In the genomic region with DNA sequence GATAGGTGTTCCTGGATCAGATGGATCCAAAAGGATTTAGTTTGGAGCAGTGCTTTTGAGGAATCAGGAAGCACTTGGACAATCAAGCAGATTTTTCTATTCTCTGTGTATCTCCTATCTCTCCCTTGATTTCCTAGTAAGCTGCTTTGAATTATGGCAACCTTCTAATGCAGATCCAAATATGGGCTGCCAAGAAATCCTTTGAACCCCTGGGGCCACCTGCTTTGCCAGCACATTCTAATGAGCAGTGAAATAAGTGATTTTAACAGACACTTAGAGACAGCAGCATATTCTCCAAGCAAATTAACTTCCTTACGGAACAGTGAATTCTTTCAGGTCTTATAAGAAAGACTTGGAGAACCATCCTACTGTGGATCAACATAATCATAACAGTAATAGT, we compare ENCODE assay signal across 23 cellular contexts.
DNase-seq lines count a peak whose midpoint lies in the region; ATAC-seq, FAIRE-seq and TF ChIP-seq lines count a peak whose summit lies in the region.
"Had no signal": no experiment of that assay in that cellular context is flagged by ENCODE, and none has a peak within 500 bp of the region (broad histone marks: within the 10 kb centered on the region; RNA-seq: fewer than 3 reads in every experiment).

No MANE protein-coding gene starts in this region.

- H3K18ac ChIP-seq in H1 (ENCODE audit: extremely low read depth, low read length): no peak overlapping the region

- H4K91ac ChIP-seq in H1 (replicated peaks; ENCODE audit: insufficient read length, low read length): no peak overlapping the region

- no peak for TF ChIP-seq EP300 in H1 (IDR thresholded peaks at IDR 0.05; ENCODE audit: borderline replicate concordance in 1 of 2, low read depth in 2 of 2, low read length in 2 of 2)

- no peak overlapping the region for H2BK5ac ChIP-seq in H1 (ENCODE audit: low read depth, low read length)

- H2BK12ac ChIP-seq in H1 (ENCODE audit: low read depth, low read length): no peak overlapping the region

- no peak for ATAC-seq in GM23338
- ATAC-seq: CD8-positive, alpha-beta T cell; GM12878 had no signal

- H3K23ac ChIP-seq in H1 (ENCODE audit: insufficient read length): no peak overlapping the region

- H3K4me3 Mint-ChIP-seq in GM23338: no peak overlapping the region
- H3K4me3 Mint-ChIP-seq: B cell; CD4-positive, alpha-beta T cell; CD8-positive, alpha-beta T cell had no signal

- no peaks in the 10 kb centered on the region for H3K36me3 Mint-ChIP-seq in GM23338 (ENCODE audit: low read depth)

- H3K9me2 ChIP-seq in GM23338 (ENCODE audit: insufficient read depth): no peaks in the 10 kb centered on the region

- H3K23me2 ChIP-seq in H1 (ENCODE audit: low read depth, low read length): no peaks in the 10 kb centered on the region

- no peak overlapping the region for H4K5ac ChIP-seq in H1 (ENCODE audit: insufficient read length, low read depth, low read length)

- WGBS in H1 (ENCODE audit: extremely low coverage in 1 of 2, insufficient coverage in 1 of 2, insufficient read length in 1 of 2, insufficient replicate concordance in 2 of 2, low coverage in 1 of 2, low lambda C conversion rate in 2 of 2, missing lambda C conversion rate in 1 of 2), 2 experiments: 94% methylated on average over 1 of the region's 1 CpG; no CpG with 5 or more reads in 1 of the 2 experiments

- no peak overlapping the region for H3K14ac ChIP-seq in H1 (ENCODE audit: insufficient read length)

- H2AK5ac ChIP-seq in H1 (ENCODE audit: low read depth, low read length): no peak overlapping the region

- no peak overlapping the region for H2BK15ac ChIP-seq in H1 (ENCODE audit: low read length)

- H4K20me1 ChIP-seq in GM23338 (replicated peaks; ENCODE audit: insufficient read depth): no peaks in the 10 kb centered on the region
- no peaks in the 10 kb centered on the region for H4K20me1 ChIP-seq in H1 (replicated peaks in 1 of 2; ENCODE audit: control insufficient read depth in 1 of 2, insufficient read depth in 2 of 2, low read length in 2 of 2)
- H4K20me1 ChIP-seq: BLaER1 treated with 17β-estradiol and CSF1 and Interleukin-3, amounts not matched to agents 10 nM and 100 nM had no signal

- in situ Hi-C loops in ACHN (cut with HindIII; ENCODE audit: low pct_ligation_motif_present, low pct_unique_long_range_greater_than_20kb, low sequenced_read_pairs): no loop called here

- H3K4me1 ChIP-seq in GM23338 (ENCODE audit: insufficient read depth) (no peaks in the 10 kb centered on the region; the same call in 1 of the 2 replicates), H1 (replicated peaks in 1 of 4; ENCODE audit: control insufficient read depth in 3 of 4, insufficient read depth in 4 of 4, low read length in 3 of 4) (no peaks in the 10 kb centered on the region)
- H3K4me1 ChIP-seq: BLaER1 treated with 17β-estradiol and CSF1 and Interleukin-3, amounts not matched to agents 10 nM and 100 nM; Caco-2 had no signal

- no peak overlapping the region for H2BK20ac ChIP-seq in H1 (ENCODE audit: low read length)

- no peak for TF ChIP-seq CTCF in D721Med (IDR thresholded peaks at IDR 0.05; ENCODE audit: insufficient read depth, missing control alignments)
- TF ChIP-seq CTCF in GM23338 (conservative IDR thresholded peaks at IDR 0.05; ENCODE audit: low read depth in 2 of 2): no peak
- no peak for TF ChIP-seq CTCF in H1 (IDR thresholded peaks at IDR 0.05; ENCODE audit: control extremely low read depth in 1 of 3, insufficient read depth in 1 of 3, low read depth in 1 of 3, low read length in 3 of 3)

- TF ChIP-seq POLR2A in H1 (IDR thresholded peaks at IDR 0.05; ENCODE audit: control extremely low read depth in 1 of 2, low read depth in 2 of 2, low read length in 2 of 2): no peak

- H3K36me3 ChIP-seq in GM23338 (ENCODE audit: insufficient read depth): no peaks in the 10 kb centered on the region
- no peaks in the 10 kb centered on the region for H3K36me3 ChIP-seq in H1 (ENCODE audit: control insufficient read depth in 2 of 4, insufficient read depth in 4 of 4, low read length in 3 of 4)

- FAIRE-seq in D721Med (lab: Jason Lieb, UNC): peak; percentile 6
- no peak for FAIRE-seq in H1 (lab: Jason Lieb, UNC)
- FAIRE-seq: A204.1, GM12878, GM12892, GM18507 had no signal

- H3K79me1 ChIP-seq in H1 (ENCODE audit: low read depth, low read length): no peaks in the 10 kb centered on the region

- TF ChIP-seq RAD21 in H1 (IDR thresholded peaks at IDR 0.05 in 1 of 2, conservative IDR thresholded peaks at IDR 0.05 in 1 of 2; ENCODE audit: low read depth in 2 of 2, low read length in 2 of 2): no peak

- no peak overlapping the region for H2BK120ac ChIP-seq in H1 (replicated peaks; ENCODE audit: low read depth, low read length)

- H3K9ac ChIP-seq in H1 (replicated peaks in 1 of 4; ENCODE audit: extremely low read depth in 1 of 4, low read depth in 3 of 4, low read length in 3 of 4): no peak overlapping the region
- H3K9ac ChIP-seq: BLaER1 treated with 17β-estradiol and CSF1 and Interleukin-3, amounts not matched to agents 10 nM and 100 nM had no signal

- 0 out of 2 replicates have a peak overlapping the region, but pooled peaks have one; percentile 8 for H2AFZ ChIP-seq in GM23338
- H2AFZ ChIP-seq in H1 (ENCODE audit: low read length): 0 out of 2 replicates have a peak overlapping the region, but pooled peaks have one; percentile 32

- H3K56ac ChIP-seq in H1 (replicated peaks; ENCODE audit: insufficient read length, low read depth, low read length): no peak overlapping the region

- no peak overlapping the region for H4K8ac ChIP-seq in H1 (ENCODE audit: extremely low read depth, insufficient read depth, low read length)

- no peaks in the 10 kb centered on the region for H3K27me3 Mint-ChIP-seq in GM23338 (ENCODE audit: insufficient read depth, low read depth, poor library complexity)
- H3K27me3 Mint-ChIP-seq: B cell; CD4-positive, alpha-beta T cell had no signal

- H3K4me3 ChIP-seq in GM23338: no peak overlapping the region
- H3K4me3 ChIP-seq in H1 (ENCODE audit: extremely low read depth in 1 of 4, insufficient read depth in 2 of 4, low read depth in 3 of 4, low read length in 4 of 4): no peak overlapping the region
- H3K4me3 ChIP-seq: BLaER1 treated with 17β-estradiol and CSF1 and Interleukin-3, amounts not matched to agents 10 nM and 100 nM; GM12878 had no signal

- no peak overlapping the region for H3K27ac Mint-ChIP-seq in GM23338
- H3K27ac Mint-ChIP-seq: B cell; CD4-positive, alpha-beta T cell; CD8-positive, alpha-beta T cell had no signal

- no peak overlapping the region for H3K27ac ChIP-seq in GM23338 (ENCODE audit: low read depth)
- no peak overlapping the region for H3K27ac ChIP-seq in H1 (ENCODE audit: low read depth, low read length)
- H3K27ac ChIP-seq: BLaER1 treated with 17β-estradiol and CSF1 and Interleukin-3, amounts not matched to agents 10 nM and 100 nM; C4-2B had no signal

- H3K4ac ChIP-seq in H1 (replicated peaks; ENCODE audit: insufficient read length, low read depth, low read length): no peak overlapping the region

- CTCF ChIA-PET in H1 (lab: Charles Lee; ENCODE audit: partially characterized antibody): no interaction called here

- H3K9me3 Mint-ChIP-seq in GM23338: no peaks in the 10 kb centered on the region

- no peak overlapping the region for H3K4me2 ChIP-seq in GM23338
- no peak overlapping the region for H3K4me2 ChIP-seq in H1 (ENCODE audit: insufficient read depth in 1 of 2, low read depth in 2 of 2, low read length in 2 of 2)
- H3K4me2 ChIP-seq: BLaER1 treated with 17β-estradiol and CSF1 and Interleukin-3, amounts not matched to agents 10 nM and 100 nM had no signal

- DNase-seq in D721Med (ENCODE audit: insufficient read length, low spot score): no peak
- DNase-seq in GM23338 (ENCODE audit: low spot score): no peak
- peak; percentile 63 for DNase-seq in cerebellar cortex (ENCODE audit: low spot score)
- no peak for DNase-seq in H1 (ENCODE audit: low read depth in 1 of 2, low spot score in 2 of 2)
- DNase-seq in ACHN: no peak
- DNase-seq in NCI-H748 (lab: John Stamatoyannopoulos, UW; ENCODE audit: unreplicated experiment): no peak
- no peak for DNase-seq in NCI-H69 (lab: John Stamatoyannopoulos, UW)
- no peak for DNase-seq in occipital lobe (lab: John Stamatoyannopoulos, UW)
- DNase-seq: 8988T; AML-193; Caco-2; Calu3; CD4-positive, alpha-beta T cell; CD8-positive, alpha-beta T cell; DMS79 treated with DMSO at 0.1 percent for 48 hours; GDM1 had no signal

- no peaks in the 10 kb centered on the region for H3K4me1 Mint-ChIP-seq in GM23338

- POLR2A ChIA-PET in H1 (lab: Charles Lee; ENCODE audit: partially characterized antibody): no interaction called here

- H3K27me3 ChIP-seq in GM23338 (ENCODE audit: insufficient read depth): no peaks in the 10 kb centered on the region
- H3K27me3 ChIP-seq in H1 (replicated peaks in 1 of 4; ENCODE audit: control insufficient read depth in 3 of 4, extremely low read depth in 1 of 4, insufficient read depth in 3 of 4, low read length in 3 of 4): no peaks in the 10 kb centered on the region
- H3K27me3 ChIP-seq: BLaER1 treated with 17β-estradiol and CSF1 and Interleukin-3, amounts not matched to agents 10 nM and 100 nM had no signal

- H3K79me2 ChIP-seq in GM23338 (replicated peaks; ENCODE audit: insufficient read depth) (no peaks in the 10 kb centered on the region), H1 (ENCODE audit: control insufficient read depth in 1 of 2, insufficient read depth in 2 of 2, low read length in 2 of 2) (no peaks in the 10 kb centered on the region)

- H3K9me3 ChIP-seq in H1 (ENCODE audit: insufficient read depth in 2 of 2, low read depth in 1 of 2, low read length in 1 of 2): no peaks in the 10 kb centered on the region
- H3K9me3 ChIP-seq: Caco-2 had no signal

- no peaks in the 10 kb centered on the region for H3F3A ChIP-seq in GM23338 (replicated peaks; ENCODE audit: low read depth)

TF ChIP-seq in GM23338, 12 proteins besides CTCF, POLR2A, EP300 and RAD21 (continues in another document):
- TF ChIP-seq EZH2 (IDR thresholded peaks at IDR 0.05; ENCODE audit: low read depth, unreplicated experiment): no peak
- no peak for TF ChIP-seq EZH2phosphoT487 (IDR thresholded peaks at IDR 0.05; ENCODE audit: unreplicated experiment)

TF ChIP-seq in H1, 55 proteins besides CTCF, POLR2A, EP300 and RAD21 (continues in another document):
- TF ChIP-seq KDM1A (IDR thresholded peaks at IDR 0.05; ENCODE audit: borderline replicate concordance, low read length) (no peak), ZNF274 (IDR thresholded peaks at IDR 0.05; ENCODE audit: borderline replicate concordance, extremely low read depth, low read length) (no peak), POU5F1 (IDR thresholded peaks at IDR 0.05; ENCODE audit: low read depth, low read length) (no peak), FOSL1 (IDR thresholded peaks at IDR 0.05; ENCODE audit: insufficient read depth, low read depth, low read length) (no peak), CHD2 (IDR thresholded peaks at IDR 0.05; ENCODE audit: low read length) (no peak), KDM4A (IDR thresholded peaks at IDR 0.05; ENCODE audit: low read depth, low read length, severe bottlenecking) (no peak), HDAC6 (IDR thresholded peaks at IDR 0.05; ENCODE audit: low read depth, low read length) (no peak), JUN (IDR thresholded peaks at IDR 0.05; ENCODE audit: low read depth, low read length) (no peak), SIN3A (conservative IDR thresholded peaks at IDR 0.05 in 1 of 2, IDR thresholded peaks at IDR 0.05 in 1 of 2; ENCODE audit: low read depth in 1 of 2, low read length in 2 of 2) (no peak), GTF2F1 (IDR thresholded peaks at IDR 0.05; ENCODE audit: borderline replicate concordance, low read depth, low read length) (no peak)
